Comparison of ENCODE assay signal across 10 cellular contexts in genomic region chr1:100309863-100310262, GRCh38.
ATAC-seq and TF ChIP-seq lines count a peak whose summit lies in the region.
"Had no signal": no experiment of that assay in that cellular context is flagged by ENCODE, and none has a peak within 500 bp of the region (broad histone marks: within the 10 kb centered on the region; RNA-seq: fewer than 3 reads in every experiment).

No MANE protein-coding gene starts in this region.

- TF ChIP-seq CTCF in HEK293 (tag by site-specific recombination; IDR thresholded peaks at IDR 0.05): no peak

- no peaks in the 10 kb centered on the region for H3K36me3 ChIP-seq in HEK293 (ENCODE audit: control insufficient read depth in 2 of 2, insufficient read depth in 1 of 2, low read length in 2 of 2)
- H3K36me3 ChIP-seq: BE2C; BLaER1; BLaER1 treated with 17β-estradiol and CSF1 and Interleukin-3, amounts not matched to agents 10 nM and 100 nM had no signal

- POLR2A ChIA-PET in HEK293 (lab: Yijun Ruan, JAX): no interaction called here

- H3K4me1 ChIP-seq in HEK293 (ENCODE audit: control insufficient read depth, insufficient read depth, low read length): no peaks in the 10 kb centered on the region
- H3K4me1 ChIP-seq: A549, BE2C, BLaER1, Caco-2 had no signal

- ATAC-seq in GM21528 (IDR thresholded peaks at IDR 0.05; ENCODE audit: low FRiP score, unreplicated experiment): no peak
- ATAC-seq: A549; CD8-positive, alpha-beta T cell had no signal

- H3K4me3 ChIP-seq in HEK293 (ENCODE audit: low read depth, low read length): no peak overlapping the region
- H3K4me3 ChIP-seq: A549; BLaER1; BLaER1 treated with 17β-estradiol and CSF1 and Interleukin-3, amounts not matched to agents 10 nM and 100 nM had no signal

- H3K9me3 ChIP-seq in HEK293 (ENCODE audit: control insufficient read depth, insufficient read depth, low read depth, low read length): no peaks in the 10 kb centered on the region
- H3K9me3 ChIP-seq: A549, BE2C, Caco-2 had no signal

- H3K27ac ChIP-seq in HEK293 (ENCODE audit: extremely low read depth, low read depth, low read length): no peak overlapping the region
- H3K27ac ChIP-seq: 22Rv1; A549; BLaER1; BLaER1 treated with 17β-estradiol and CSF1 and Interleukin-3, amounts not matched to agents 10 nM and 100 nM; C4-2B had no signal

- CTCF ChIA-PET in HEK293 (lab: Yijun Ruan, JAX): interaction anchor here (0.7 kb wide), 1 partner anchor 135 kb away, joined by 4 read pairs; no protein-coding TSS in a partner anchor

TF ChIP-seq in HEK293, 187 proteins besides CTCF, POLR2A, EP300 and RAD21:
- TF ChIP-seq INSM2 (tag by site-specific recombination; IDR thresholded peaks at IDR 0.05) (no peak), ZNF580 (tag by site-specific recombination; IDR thresholded peaks at IDR 0.05) (no peak), ZNF26 (tag by site-specific recombination; IDR thresholded peaks at IDR 0.05) (peak; percentile 93)
